In genomic region chr1:29645586-29645985, GRCh38 we compare ENCODE assay signal across 18 cellular contexts.
A peak's percentile ranks its signal among the peaks of the same experiment; 100 is the strongest.
DNase-seq lines count a peak whose midpoint lies in the region; TF ChIP-seq lines count a peak whose summit lies in the region.
"Had no signal": no experiment of that assay in that cellular context is flagged by ENCODE, and none has a peak within 500 bp of the region (broad histone marks: within the 10 kb centered on the region; RNA-seq: fewer than 3 reads in every experiment).

No MANE protein-coding gene starts in this region.

- H3K36me3 Mint-ChIP-seq in nephron progenitor cell (ENCODE audit: low read depth) = no peaks in the 10 kb centered on the region
- H3K36me3 Mint-ChIP-seq: CD8-positive, alpha-beta T cell had no signal

- peak overlapping the region; percentile 60 for H3K27ac Mint-ChIP-seq in nephron progenitor cell
- H3K27ac Mint-ChIP-seq: CD8-positive, alpha-beta T cell had no signal

- DNase-seq in D341Med (ENCODE audit: low spot score) (peak; percentile 5), ecto neural progenitor cell (ENCODE audit: low spot score) (peak; percentile 34), nephron progenitor cell (no peak), ureter (ENCODE audit: low spot score) (peak; percentile 12), hippocampal formation (lab: John Stamatoyannopoulos, UW) (no peak), epidermal melanocyte (ENCODE audit: insufficient read length, low spot score) (no peak)
- DNase-seq in stimulated activated CD4-positive, alpha-beta T cell treated with anti-CD3 and anti-CD28 coated beads, Interleukin-4, amount 100 ng/mL, for 4 hours = no peak
- DNase-seq: BE2C; GOT3; Karpas-422; MV-4-11; NCI-H1105 treated with DMSO at 0.1 percent for 48 hours; NCI-H226; NCI-H524; NCI-H774; NK-92 treated with Interleukin-12 subunit alpha and Interleukin-12 subunit beta, amount 100 ng/mL, for 24 hours; SIG-M5 had no signal

- no peak for TF ChIP-seq CTCF in nephron progenitor cell (IDR thresholded peaks at IDR 0.05)

- H3K4me3 Mint-ChIP-seq in nephron progenitor cell = no peak overlapping the region
- H3K4me3 Mint-ChIP-seq: CD8-positive, alpha-beta T cell had no signal

- H3K4me1 Mint-ChIP-seq in nephron progenitor cell = no peaks in the 10 kb centered on the region

- H3K9me3 Mint-ChIP-seq in nephron progenitor cell = no peaks in the 10 kb centered on the region
- H3K9me3 Mint-ChIP-seq: CD8-positive, alpha-beta T cell had no signal

- peaks cover 9% of the 10 kb centered on the region for H3K27me3 Mint-ChIP-seq in nephron progenitor cell (ENCODE audit: low read depth, poor library complexity)

Comparison
In these comparisons a context has a peak if more than half of its experiments do, and no peak if none do; other contexts are left out.
1. DNase-seq: peak in D341Med (single experiment), ecto neural progenitor cell (single experiment) and ureter (single experiment); none in nephron progenitor cell (single experiment), hippocampal formation (0 of 2), epidermal melanocyte (single experiment) and stimulated activated CD4-positive, alpha-beta T cell treated with anti-CD3 and anti-CD28 coated beads, Interleukin-4, amount 100 ng/mL, for 4 hours (0 of 2).